In genomic region chr1:247171875-247172563, GRCh38 we compare ENCODE assay signal across 8 cellular contexts. TPM values are rescaled to one million over a fixed set of nuclear protein-coding genes. Genes with fewer than 3 reads are reported as not detected.
DNase-seq lines count a peak whose midpoint lies in the region; ATAC-seq, FAIRE-seq and TF ChIP-seq lines count a peak whose summit lies in the region.
"Not testable (repeated sequence)": the region's sequence is repeated elsewhere in the genome, so short reads cannot be mapped to it uniquely, and the experiment has no call there.

TSS of gene ZNF124 (minus strand) at chr1:247172020. CDS start at chr1:247171877, 143 bp downstream.

- peak; percentile 96 for ATAC-seq in GM18858 (IDR thresholded peaks at IDR 0.05; ENCODE audit: unreplicated experiment)
- ATAC-seq in HG03442 (IDR thresholded peaks at IDR 0.05; ENCODE audit: unreplicated experiment): peak; percentile 97
- ATAC-seq in activated T-helper 17 cell treated with anti-CD3 and anti-CD28 coated beads, Interleukin-2, amount 50 U/mL, for 72 hours (replicated peaks): peak; percentile 100
- peak; percentile 99 for ATAC-seq in natural killer cell treated with Interleukin-12 subunit alpha and Interleukin-12 subunit beta and Interleukin-15 and Interleukin-18, amount 100 ng/mL, for 72 hours

- not testable (repeated sequence) for H3K36me3 ChIP-seq in H7 (replicated peaks; ENCODE audit: control insufficient read depth, insufficient read depth, low read length)
- peaks cover 27% of the 10 kb centered on the region for H3K36me3 ChIP-seq in OCI-LY3 (replicated peaks; ENCODE audit: low read depth, low read length)

- H3K4me1 ChIP-seq in OCI-LY3 (ENCODE audit: low read length): not testable (repeated sequence)

- not testable (repeated sequence) for H3K27ac Mint-ChIP-seq in activated T-helper 17 cell treated with anti-CD3 and anti-CD28 coated beads, Interleukin-2, amount 50 U/mL, for 72 hours; natural killer cell treated with Interleukin-12 subunit alpha and Interleukin-12 subunit beta and Interleukin-15 and Interleukin-18, amount 100 ng/mL, for 72 hours

- not testable (repeated sequence) for DNase-seq in H7; frontal cortex (ENCODE audit: low spot score in 2 of 2); natural killer cell treated with Interleukin-12 subunit alpha and Interleukin-12 subunit beta and Interleukin-15 and Interleukin-18, amount 100 ng/mL, for 72 hours (ENCODE audit: low spot score); ureter (ENCODE audit: low spot score)

- H3K9me3 Mint-ChIP-seq in activated T-helper 17 cell treated with anti-CD3 and anti-CD28 coated beads, Interleukin-2, amount 50 U/mL, for 72 hours; natural killer cell treated with Interleukin-12 subunit alpha and Interleukin-12 subunit beta and Interleukin-15 and Interleukin-18, amount 100 ng/mL, for 72 hours: not testable (repeated sequence)

- H3K4me3 Mint-ChIP-seq in activated T-helper 17 cell treated with anti-CD3 and anti-CD28 coated beads, Interleukin-2, amount 50 U/mL, for 72 hours; natural killer cell treated with Interleukin-12 subunit alpha and Interleukin-12 subunit beta and Interleukin-15 and Interleukin-18, amount 100 ng/mL, for 72 hours: not testable (repeated sequence)

- peaks cover 33% of the 10 kb centered on the region for H3K79me2 ChIP-seq in OCI-LY3 (ENCODE audit: low read length)

- H3K9me3 ChIP-seq in OCI-LY3 (ENCODE audit: insufficient read depth, low read length): peaks cover 21% of the 10 kb centered on the region

- H3K4me3 ChIP-seq in H7 (ENCODE audit: insufficient read depth, low read depth, low read length); OCI-LY3 (ENCODE audit: low read length): not testable (repeated sequence)

- not testable (repeated sequence) for TF ChIP-seq CTCF in OCI-LY3 (IDR thresholded peaks at IDR 0.05; ENCODE audit: low read depth, low read length)

- not testable (repeated sequence) for FAIRE-seq in frontal cortex (lab: Jason Lieb, UNC)

- H4K20me1 ChIP-seq in OCI-LY3 (ENCODE audit: insufficient read depth, low read length): peaks cover 22% of the 10 kb centered on the region

- peak within 1 kb of the TSS; percentile 26; the same call in 1 of the 2 replicates for H3K4me2 ChIP-seq in OCI-LY3 (ENCODE audit: low read length)

- H3K9ac ChIP-seq in OCI-LY3 (ENCODE audit: low read length): not testable (repeated sequence)

- not testable (repeated sequence) for H2AFZ ChIP-seq in OCI-LY3 (ENCODE audit: low read depth, low read length)

- not testable (repeated sequence) for H3K4me1 Mint-ChIP-seq in activated T-helper 17 cell treated with anti-CD3 and anti-CD28 coated beads, Interleukin-2, amount 50 U/mL, for 72 hours
- peaks cover 15 to 21% of the 10 kb centered on the region in 2 donors for H3K4me1 Mint-ChIP-seq in natural killer cell treated with Interleukin-12 subunit alpha and Interleukin-12 subunit beta and Interleukin-15 and Interleukin-18, amount 100 ng/mL, for 72 hours (ENCODE audit: low read depth in 2 of 2)

- H3K36me3 Mint-ChIP-seq in activated T-helper 17 cell treated with anti-CD3 and anti-CD28 coated beads, Interleukin-2, amount 50 U/mL, for 72 hours (ENCODE audit: low read depth): peaks cover 16% of the 10 kb centered on the region
- peaks cover 16% of the 10 kb centered on the region for H3K36me3 Mint-ChIP-seq in natural killer cell treated with Interleukin-12 subunit alpha and Interleukin-12 subunit beta and Interleukin-15 and Interleukin-18, amount 100 ng/mL, for 72 hours

- not testable (repeated sequence) for H3K27me3 Mint-ChIP-seq in activated T-helper 17 cell treated with anti-CD3 and anti-CD28 coated beads, Interleukin-2, amount 50 U/mL, for 72 hours; natural killer cell treated with Interleukin-12 subunit alpha and Interleukin-12 subunit beta and Interleukin-15 and Interleukin-18, amount 100 ng/mL, for 72 hours

- H3K27me3 ChIP-seq in H7 (ENCODE audit: control insufficient read depth, insufficient read depth, low read length); OCI-LY3 (ENCODE audit: low read depth, low read length): not testable (repeated sequence)

- not testable (repeated sequence) for H3K27ac ChIP-seq in OCI-LY3 (ENCODE audit: low read length)

RNA-seq across cellular contexts. Expression of gene ZNF124, which starts in this region (rescaled TPM):
- 50.3 and 54.5 TPM in 2 replicates for total RNA-seq in H7 (2014; rRNA removed; shearing (Covaris generic))
- total RNA-seq in activated T-helper 17 cell treated with anti-CD3 and anti-CD28 coated beads, Interleukin-2, amount 50 U/mL, for 72 hours: 10 to 100 TPM; 11.6 to 14.4 TPM
- total RNA-seq in frontal cortex (671 TPM), ureter (46.4 TPM)
- 10 to 100 TPM; 16.2 to 25.9 TPM for total RNA-seq in natural killer cell treated with Interleukin-12 subunit alpha and Interleukin-12 subunit beta and Interleukin-15 and Interleukin-18, amount 100 ng/mL, for 72 hours

Comparison
In these comparisons a context has a peak if more than half of its experiments do, and no peak if none do; other contexts are left out.
1. RNA of gene ZNF124 (total RNA-seq): 671 TPM in frontal cortex (single experiment); 50.3 to 54.5 TPM in H7, 46.4 TPM in ureter (single experiment), 16.2 to 25.9 TPM in natural killer cell treated with Interleukin-12 subunit alpha and Interleukin-12 subunit beta and Interleukin-15 and Interleukin-18, amount 100 ng/mL, for 72 hours and 11.6 to 14.4 TPM in activated T-helper 17 cell treated with anti-CD3 and anti-CD28 coated beads, Interleukin-2, amount 50 U/mL, for 72 hours; every median in the first group is over 10 times any median in the second.
2. Peak in every context shown above with its lines, with median percentiles within 50 percentile points of each other: ATAC-seq.